Comparison of ENCODE assay signal across 8 cellular contexts in the genomic region with DNA sequence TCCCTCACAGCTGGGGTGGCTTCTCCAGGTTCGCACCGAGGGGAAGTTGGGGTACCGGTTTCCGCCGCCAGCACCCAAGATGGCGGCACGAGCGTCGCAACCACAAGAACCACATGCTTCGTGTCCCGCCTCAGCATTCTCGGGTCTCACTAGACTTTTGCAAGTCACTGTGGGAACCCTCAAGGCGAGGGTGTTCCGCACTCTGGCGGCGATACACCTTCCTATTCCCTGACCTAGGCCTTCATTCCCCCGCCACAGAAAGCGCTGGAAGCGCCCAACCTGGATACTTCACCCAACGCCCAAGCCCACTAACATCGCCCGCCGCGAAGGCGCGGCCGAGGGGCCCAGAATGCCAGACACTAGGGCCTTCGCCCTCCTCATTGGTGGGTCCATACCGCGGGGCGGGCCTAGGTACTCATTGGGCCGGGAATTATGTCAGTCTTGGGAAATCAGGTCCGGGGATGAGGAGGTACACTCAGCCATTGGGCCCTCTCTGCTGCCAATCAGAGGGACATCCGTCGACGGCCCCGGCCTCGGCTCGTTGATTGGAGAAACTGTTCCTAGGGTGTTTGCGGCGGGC. TPM values are rescaled to one million over a fixed set of nuclear protein-coding genes. Genes with fewer than 3 reads are reported as not detected.
DNase-seq lines count a peak whose midpoint lies in the region; ATAC-seq lines count a peak whose summit lies in the region.

No MANE protein-coding gene starts in this region.

- no peaks in the 10 kb centered on the region for H3K27me3 ChIP-seq in endocrine pancreas (ENCODE audit: control insufficient read depth, insufficient read depth, low read length)
- no peaks in the 10 kb centered on the region for H3K27me3 ChIP-seq in mesendoderm (ENCODE audit: insufficient read depth, low read length, poor library complexity)

- H3K36me3 ChIP-seq in endocrine pancreas (ENCODE audit: control insufficient read depth, insufficient read depth, low read length) (no peaks in the 10 kb centered on the region), mesendoderm (ENCODE audit: control insufficient read depth, insufficient read depth, low read length) (peaks cover 6% of the 10 kb centered on the region)

- H2BK5ac ChIP-seq in mesendoderm (ENCODE audit: low read length) = peak overlapping the region; percentile 89

- H2BK120ac ChIP-seq in mesendoderm (ENCODE audit: low read depth, low read length) = no peak overlapping the region

- H3K27ac ChIP-seq in mesendoderm (ENCODE audit: low read depth, low read length) = peak overlapping the region; percentile 82

- H4K8ac ChIP-seq in mesendoderm (ENCODE audit: low read depth, low read length) = no peak overlapping the region

- no CpG with 5 or more reads among the region's 41 CpGs for WGBS in mesendoderm (ENCODE audit: extremely low coverage, insufficient coverage, low lambda C conversion rate)

- in situ Hi-C loops in Caki2 (cut with HindIII; ENCODE audit: low pct_unique_long_range_greater_than_20kb, low sequenced_read_pairs) = no loop called here

- peak overlapping the region; percentile 51 for H3K4me3 ChIP-seq in endocrine pancreas (ENCODE audit: control insufficient read depth, insufficient read depth, low read length)
- H3K4me3 ChIP-seq in mesendoderm (ENCODE audit: low read length) = peak overlapping the region; percentile 75

- H3K23ac ChIP-seq in mesendoderm (ENCODE audit: low read length) = no peak overlapping the region

- peak overlapping the region; percentile 99 for H3K56ac ChIP-seq in mesendoderm (ENCODE audit: low read length)

- H3K4me2 ChIP-seq in mesendoderm (ENCODE audit: low read length) = peak overlapping the region; percentile 37

- H2AK5ac ChIP-seq in mesendoderm (ENCODE audit: low read length) = no peak overlapping the region

- H3K4me1 ChIP-seq in endocrine pancreas (ENCODE audit: control insufficient read depth, insufficient read depth, low read length) (no peaks in the 10 kb centered on the region), mesendoderm (ENCODE audit: control insufficient read depth, low read depth, low read length) (peaks cover 12% of the 10 kb centered on the region)

- H2BK15ac ChIP-seq in mesendoderm (replicated peaks; ENCODE audit: low read depth) = no peak overlapping the region

- DNase-seq in Caki2 (ENCODE audit: low read depth) (peak; percentile 99), HUDEP-2 (lab: John Stamatoyannopoulos, UW; ENCODE audit: unreplicated experiment in 76 of 76) (peak in 75 of 76 experiments; percentile 91 to 100 (median 98)), NOMO-1 treated with dmso at 0.1 percent for 144 hours (lab: John Stamatoyannopoulos, UW; ENCODE audit: unreplicated experiment) (peak; percentile 99), mesendoderm (peak; percentile 100)
- peak; percentile 93 for DNase-seq in activated CD8-positive, alpha-beta memory T cell treated with anti-CD3 and anti-CD28 coated beads, Interleukin-2, amount 50 U/mL, for 1 hour (ENCODE audit: extremely low read depth)
- DNase-seq in stimulated activated CD8-positive, alpha-beta memory T cell treated with anti-CD3 and anti-CD28 coated beads, Interleukin-12 subunit alpha, Interleukin-12 subunit beta, amount 100 ng/mL, for 4 hours (ENCODE audit: low read depth) = peak; percentile 95

- peak overlapping the region; percentile 55 for H3K18ac ChIP-seq in mesendoderm (ENCODE audit: low read length)

- peak overlapping the region; percentile 94 for H3K4ac ChIP-seq in mesendoderm (ENCODE audit: low read depth, low read length)

- peaks cover 15% of the 10 kb centered on the region for H3K79me1 ChIP-seq in mesendoderm (ENCODE audit: low read length)

- H4K5ac ChIP-seq in mesendoderm (ENCODE audit: low read length) = peak overlapping the region; percentile 51

- no peaks in the 10 kb centered on the region for H3K9me3 ChIP-seq in endocrine pancreas (ENCODE audit: control insufficient read depth, low read length)

- ATAC-seq in GM21390 (IDR thresholded peaks at IDR 0.05; ENCODE audit: unreplicated experiment) = peak; percentile 89

- peaks cover 40% of the 10 kb centered on the region for H3K79me2 ChIP-seq in mesendoderm (ENCODE audit: control insufficient read depth, insufficient read depth, low read length)

- H3K9ac ChIP-seq in endocrine pancreas (ENCODE audit: control insufficient read depth, insufficient read depth, low read length) (peak overlapping the region; percentile 45), mesendoderm (ENCODE audit: low read length) (peak overlapping the region; percentile 93)

RNA-seq across cellular contexts. Expression of a gene that starts 0.3 kb away (rescaled TPM):
- total RNA-seq in Caki2 (2014; rRNA removed; shearing (Covaris generic); ENCODE audit: low replicate concordance) = 31.9 and 36.2 TPM in 2 replicates
- 110 TPM for polyA plus RNA-seq in mesendoderm (2013, experiment 1 of 2)
- polyA plus RNA-seq in mesendoderm (2013, experiment 2 of 2) = 112 TPM

RNA-seq across cellular contexts. Expression of a gene that starts 10.2 kb away (rescaled TPM):
- total RNA-seq in Caki2 (2014; rRNA removed; shearing (Covaris generic); ENCODE audit: low replicate concordance) = not detected in 2 replicates
- polyA plus RNA-seq in mesendoderm (2013, experiment 1 of 2) = 0.07 TPM
- 0.08 TPM for polyA plus RNA-seq in mesendoderm (2013, experiment 2 of 2)

RNA-seq across cellular contexts. Expression of a gene that starts 53.4 kb away (rescaled TPM):
- 14.4 and 26.1 TPM in 2 replicates for total RNA-seq in Caki2 (2014; rRNA removed; shearing (Covaris generic); ENCODE audit: low replicate concordance)
- 127 TPM for polyA plus RNA-seq in mesendoderm (2013, experiment 1 of 2)
- 125 TPM for polyA plus RNA-seq in mesendoderm (2013, experiment 2 of 2)

RNA-seq across cellular contexts. Expression of a gene that starts 59.7 kb away (rescaled TPM):
- 24.8 and 26.0 TPM in 2 replicates for total RNA-seq in Caki2 (2014; rRNA removed; shearing (Covaris generic); ENCODE audit: low replicate concordance)
- polyA plus RNA-seq in mesendoderm (2013, experiment 1 of 2) = 10.0 TPM
- polyA plus RNA-seq in mesendoderm (2013, experiment 2 of 2) = 10.2 TPM

Comparison
In these comparisons a context has a peak if more than half of its experiments do, and no peak if none do; other contexts are left out.
1. Peak in every context shown above with its lines: DNase-seq, ATAC-seq, H3K4me3 ChIP-seq and H3K27ac ChIP-seq.